Comparison of ENCODE assay signal across 9 cellular contexts in genomic region chr4:110914791-110915190, GRCh38.
"Had no signal": no experiment of that assay in that cellular context is flagged by ENCODE, and none has a peak within 500 bp of the region (broad histone marks: within the 10 kb centered on the region; RNA-seq: fewer than 3 reads in every experiment).

No MANE protein-coding gene starts in this region.

- H2AFZ ChIP-seq: GM23248, GM23338 had no signal

- DNase-seq: GM23248, GOT3, H7, H9, HCEC 1CT, HFFc6 had no signal

- H3K9me3 Mint-ChIP-seq: GM23338, H9, HFFc6 had no signal

- ATAC-seq: GM23338, HCT116 had no signal

- H3K4me1 ChIP-seq: HAP-1 had no signal

- H3K27ac Mint-ChIP-seq: GM23338, HFFc6 had no signal

- H3K4me3 Mint-ChIP-seq: GM23338, H9, HFFc6 had no signal

- H3K9me3 ChIP-seq: HAP-1 had no signal

- H3K9ac ChIP-seq: GM23248 had no signal

- H3K4me1 Mint-ChIP-seq: GM23338, H9 had no signal

- H3K27ac ChIP-seq: GM23248 had no signal

- H3K36me3 ChIP-seq: HAP-1 had no signal

- H3K4me3 ChIP-seq: GM23248, GM23338, HAP-1 had no signal

- H3K4me2 ChIP-seq: GM23338 had no signal
